1 cellular context compared by ENCODE assay signal in genomic region chr11:111456086-111456858, GRCh38.
TF ChIP-seq lines count a peak whose summit lies in the region.

No MANE protein-coding gene starts in this region.

TF ChIP-seq in IMR-90, 13 proteins besides CTCF, POLR2A, EP300 and RAD21:
- TF ChIP-seq MXI1 (IDR thresholded peaks at IDR 0.05; ENCODE audit: borderline replicate concordance, low read depth, low read length) (no peak), RCOR1 (IDR thresholded peaks at IDR 0.05; ENCODE audit: insufficient replicate concordance, low read length) (no peak), SMC3 (IDR thresholded peaks at IDR 0.05; ENCODE audit: low read depth, low read length) (no peak), RFX5 (IDR thresholded peaks at IDR 0.05; ENCODE audit: low read depth, low read length) (no peak), NFE2L2 (IDR thresholded peaks at IDR 0.05; ENCODE audit: low read depth, low read length) (no peak)
TF ChIP-seq in IMR-90: peak in this region for 0.
